Comparison of ENCODE assay signal across 9 cellular contexts in genomic region chr12:108838194-108839010, GRCh38. TPM values are rescaled to one million over a fixed set of nuclear protein-coding genes. Genes with fewer than 3 reads are reported as not detected.
A peak's percentile ranks its signal among the peaks of the same experiment; 100 is the strongest.
DNase-seq lines count a peak whose midpoint lies in the region; ATAC-seq and TF ChIP-seq lines count a peak whose summit lies in the region.
"Had no signal": no experiment of that assay in that cellular context is flagged by ENCODE, and none has a peak within 500 bp of the region (broad histone marks: within the 10 kb centered on the region; RNA-seq: fewer than 3 reads in every experiment).

No MANE protein-coding gene starts in this region.

- peaks cover 55 to 100% (median 94%) of the 10 kb centered on the region in 9 donors for H3K4me1 ChIP-seq in heart right ventricle
- H3K4me1 ChIP-seq in gastrocnemius medialis, result peaks cover 69 to 73% of the 10 kb centered on the region in 2 donors

- H3K4me3 ChIP-seq in heart right ventricle (peak overlapping the region in 1 of 10 donors; percentile 10), gastrocnemius medialis (no peak overlapping the region)

- no peaks in the 10 kb centered on the region for H3K9me3 ChIP-seq in CD4-positive, alpha-beta T cell (ENCODE audit: control insufficient read depth, low read length)
- no peaks in the 10 kb centered on the region for H3K9me3 ChIP-seq in heart right ventricle
- H3K9me3 ChIP-seq in gastrocnemius medialis, result no peaks in the 10 kb centered on the region

- H3K9me3 Mint-ChIP-seq in CD4-positive, alpha-beta T cell, result no peaks in the 10 kb centered on the region
- H3K9me3 Mint-ChIP-seq in activated naive CD8-positive, alpha-beta T cell (ENCODE audit: low read depth), result no peaks in the 10 kb centered on the region

- intact Hi-C loops in CD4-positive, alpha-beta T cell (cut with DNase I, micrococcal nuclease), result no loop called here
- intact Hi-C loops in heart right ventricle (cut with DNase I) (loop anchor here in 1 of 10 donors (2.0 kb wide), 1 partner anchor 14 kb away; no protein-coding TSS in a partner anchor), gastrocnemius medialis (cut with DNase I; ENCODE audit: low total_unique reads) (no loop called here)

- no peaks in the 10 kb centered on the region for H3K27me3 Mint-ChIP-seq in CD4-positive, alpha-beta T cell
- no peaks in the 10 kb centered on the region for H3K27me3 Mint-ChIP-seq in activated naive CD8-positive, alpha-beta T cell

- TF ChIP-seq POLR2A in gastrocnemius medialis (IDR thresholded peaks at IDR 0.05), result peak; percentile 87 to 96

- no peaks in the 10 kb centered on the region for H3K27me3 ChIP-seq in CD4-positive, alpha-beta T cell (ENCODE audit: control insufficient read depth, insufficient read depth, low read length)
- H3K27me3 ChIP-seq in heart right ventricle (no peaks in the 10 kb centered on the region), gastrocnemius medialis (no peaks in the 10 kb centered on the region)

- POLR2A ChIA-PET in CD4-positive, alpha-beta T cell (lab: Charles Lee), result interaction anchor here (0.6 to 2.3 kb wide), 4 partner anchors 11 to 197 kb away, joined by 3 to 14 read pairs (median 4); partner anchors contain the start of gene SSH1

- 22 to 23% methylated on average over 14 of the region's 14 CpGs for WGBS in heart right ventricle, 2 donors

- peaks cover 17% of the 10 kb centered on the region for H3K36me3 Mint-ChIP-seq in CD4-positive, alpha-beta T cell (ENCODE audit: low read depth)
- peaks cover 9% of the 10 kb centered on the region for H3K36me3 Mint-ChIP-seq in activated naive CD8-positive, alpha-beta T cell

- in situ Hi-C loops in SK-MEL-5 (cut with HindIII; ENCODE audit: low pct_unique_long_range_greater_than_20kb, low sequenced_read_pairs) (no loop called here), gastrocnemius medialis (cut with MboI; ENCODE audit: low sequenced_read_pairs in 4 of 4) (no loop called here)

- no peak for TF ChIP-seq CTCF in CD4-positive, alpha-beta T cell (IDR thresholded peaks at IDR 0.05)
- TF ChIP-seq CTCF in heart right ventricle (IDR thresholded peaks at IDR 0.05) (no peak), gastrocnemius medialis (IDR thresholded peaks at IDR 0.05 in 4 of 5, conservative IDR thresholded peaks at IDR 0.05 in 1 of 5) (no peak)

- DNase-seq in CD4-positive, alpha-beta T cell, result peak; percentile 20 to 63 (median 50)
- DNase-seq in SK-MEL-5 (ENCODE audit: low read depth, low spot score) (peak; percentile 98), heart right ventricle (peak; percentile 87 to 93), gastrocnemius medialis (peak; percentile 85 to 95), NCI-H187 (lab: John Stamatoyannopoulos, UW) (no peak)

- H3K36me3 ChIP-seq in heart right ventricle, result peaks cover 0 to 59% (median 12%) of the 10 kb centered on the region in 9 donors
- peaks cover 0 to 10% of the 10 kb centered on the region in 2 donors for H3K36me3 ChIP-seq in gastrocnemius medialis

- peaks cover 35% of the 10 kb centered on the region for H3K4me1 Mint-ChIP-seq in CD4-positive, alpha-beta T cell (ENCODE audit: low read depth)
- peaks cover 32% of the 10 kb centered on the region for H3K4me1 Mint-ChIP-seq in activated naive CD8-positive, alpha-beta T cell (ENCODE audit: low read depth)

- no peak overlapping the region for H3K4me3 Mint-ChIP-seq in CD4-positive, alpha-beta T cell
- peak overlapping the region; percentile 62 for H3K4me3 Mint-ChIP-seq in activated naive CD8-positive, alpha-beta T cell

- H3K27ac Mint-ChIP-seq in CD4-positive, alpha-beta T cell, result peak overlapping the region; percentile 31
- H3K27ac Mint-ChIP-seq in activated naive CD8-positive, alpha-beta T cell, result peak overlapping the region; percentile 84

- CTCF ChIA-PET in CD4-positive, alpha-beta T cell (lab: Charles Lee), result interaction anchor here (1.9 kb wide), 1 partner anchor 35 kb away, joined by 6 read pairs; no protein-coding TSS in a partner anchor

- no peak overlapping the region for H3K27ac ChIP-seq in CD4-positive, alpha-beta T cell (ENCODE audit: low read depth, low read length)
- H3K27ac ChIP-seq in heart right ventricle (peak overlapping the region; percentile 83 to 96 (median 92)), gastrocnemius medialis (peak overlapping the region; percentile 86 to 98 (median 94))

- peak; percentile 88 for ATAC-seq in CD4-positive, alpha-beta T cell (ENCODE audit: poor library complexity)
- ATAC-seq in GM19438 (IDR thresholded peaks at IDR 0.05; ENCODE audit: low read depth, unreplicated experiment) (peak; percentile 95), HG03558 (IDR thresholded peaks at IDR 0.05; ENCODE audit: extremely low read depth, unreplicated experiment) (peak; percentile 83), heart right ventricle (peak; percentile 87 to 94 (median 94)), gastrocnemius medialis (peak; percentile 88 to 90)

RNA-seq across cellular contexts. Expression of gene SSH1, which starts 19.0 kb away (rescaled TPM):
- total RNA-seq in CD4-positive, alpha-beta T cell, result 10 to 100 TPM; 21.1 to 24.2 TPM
- total RNA-seq in SK-MEL-5 (2014; rRNA removed; shearing (Covaris generic)), result 51.8 and 52.6 TPM in 2 replicates
- polyA plus RNA-seq in SK-MEL-5 (2015; cell fraction: cytosol; rRNA removed), result 128 and 165 TPM in 2 replicates
- 131 and 150 TPM in 2 replicates for polyA plus RNA-seq in SK-MEL-5 (2015; cell fraction: nucleus; rRNA removed)
- total RNA-seq in heart right ventricle, result 10 to 100 TPM; 28.4 to 48.7 (median 35.1) TPM
- polyA plus RNA-seq in heart right ventricle, result 1 to 10 TPM; 4.2 to 7.5 TPM
- 10 to 100 TPM; 19.6 to 33.6 (median 22.8) TPM for total RNA-seq in gastrocnemius medialis

RNA-seq across cellular contexts. Expression of gene DAO, which starts 41.5 kb away (rescaled TPM):
- total RNA-seq in CD4-positive, alpha-beta T cell, result not detected
- not detected in 2 replicates for total RNA-seq in SK-MEL-5 (2014; rRNA removed; shearing (Covaris generic))
- not detected in 2 replicates for polyA plus RNA-seq in SK-MEL-5 (2015; cell fraction: cytosol; rRNA removed)
- not detected in 2 replicates for polyA plus RNA-seq in SK-MEL-5 (2015; cell fraction: nucleus; rRNA removed)
- total RNA-seq in heart right ventricle (not detected), gastrocnemius medialis (not detected)
- not detected for polyA plus RNA-seq in heart right ventricle
- total RNA-seq: activated CD8-positive, alpha-beta memory T cell treated with anti-CD3 and anti-CD28 coated beads for 36 hours had no signal

Comparison
In these comparisons a context has a peak if more than half of its experiments do, and no peak if none do; other contexts are left out.
1. DNase-seq: peak in CD4-positive, alpha-beta T cell (10 of 10), SK-MEL-5 (single experiment), heart right ventricle (2 of 2) and gastrocnemius medialis (2 of 2); none in NCI-H187 (0 of 2).
2. Peak in every context shown above with its lines, with median percentiles within 50 percentile points of each other: ATAC-seq.